ENCODE assay signal across 1 cellular context in genomic region chr4:70901984-70902576, GRCh38.
TF ChIP-seq lines count a peak whose summit lies in the region.

Gene MOB1B, plus strand, starts transcription at chr4:70902369. Its CDS starts 168 bp downstream, at chr4:70902537.

TF ChIP-seq in HepG2, 621 proteins besides CTCF, POLR2A, EP300 and RAD21 (continued from another document and continues in another):
- no peak for TF ChIP-seq SRSF9 (IDR thresholded peaks at IDR 0.05; ENCODE audit: borderline replicate concordance, insufficient read depth, low read depth, low read length, poor library complexity, severe bottlenecking)
- TF ChIP-seq ZNF790 (CRISPR knock-in tag; IDR thresholded peaks at IDR 0.05; ENCODE audit: borderline replicate concordance) = 0 out of 2 replicates have a peak, but pooled peaks have one; percentile 36
- TF ChIP-seq YY1 (IDR thresholded peaks at IDR 0.05; ENCODE audit: insufficient read depth, insufficient replicate concordance, low read depth, low read length) = peak; percentile 63
- no peak for TF ChIP-seq ZNF562 (CRISPR knock-in tag; IDR thresholded peaks at IDR 0.05; ENCODE audit: borderline replicate concordance)
- TF ChIP-seq XBP1 (CRISPR knock-in tag; IDR thresholded peaks at IDR 0.05) = no peak
- no peak; the same call in 1 of the 2 replicates for TF ChIP-seq CENPT (CRISPR knock-in tag; IDR thresholded peaks at IDR 0.05; ENCODE audit: low read depth)
- 0 out of 2 replicates have a peak, but pooled peaks have one; percentile 49 for TF ChIP-seq ZNF784 (CRISPR knock-in tag; IDR thresholded peaks at IDR 0.05; ENCODE audit: borderline replicate concordance)
- TF ChIP-seq ZFP36 (IDR thresholded peaks at IDR 0.05; ENCODE audit: borderline replicate concordance, low read depth, low read length, partially characterized antibody) = no peak
- TF ChIP-seq ZBTB26 (CRISPR knock-in tag; IDR thresholded peaks at IDR 0.05; ENCODE audit: borderline replicate concordance) = no peak; the same call in 1 of the 2 replicates
- TF ChIP-seq NCOA2 (CRISPR knock-in tag; IDR thresholded peaks at IDR 0.05) = no peak; the same call in 1 of the 2 replicates
- TF ChIP-seq RERE (CRISPR knock-in tag; IDR thresholded peaks at IDR 0.05; ENCODE audit: low read depth) = no peak
- TF ChIP-seq ZNF460 (CRISPR knock-in tag; IDR thresholded peaks at IDR 0.05; ENCODE audit: borderline replicate concordance) = peak; percentile 34; the same call in 1 of the 2 replicates
- TF ChIP-seq ZSCAN20 (CRISPR knock-in tag; IDR thresholded peaks at IDR 0.05; ENCODE audit: borderline replicate concordance) = no peak
- TF ChIP-seq TCF7 (IDR thresholded peaks at IDR 0.05; ENCODE audit: low read depth) = no peak
- no peak for TF ChIP-seq THYN1 (CRISPR knock-in tag; IDR thresholded peaks at IDR 0.05; ENCODE audit: borderline replicate concordance, low read depth)
- no peak; the same call in 1 of the 2 replicates for TF ChIP-seq GMEB1 (CRISPR knock-in tag; IDR thresholded peaks at IDR 0.05; ENCODE audit: borderline replicate concordance)
- TF ChIP-seq TCF7L2 (IDR thresholded peaks at IDR 0.05; ENCODE audit: low read depth, low read length) = no peak
- no peak for TF ChIP-seq ZNF382 (CRISPR knock-in tag; IDR thresholded peaks at IDR 0.05; ENCODE audit: borderline replicate concordance)
- no peak; the same call in 1 of the 2 replicates for TF ChIP-seq ZNF567 (CRISPR knock-in tag; IDR thresholded peaks at IDR 0.05; ENCODE audit: borderline replicate concordance)
- TF ChIP-seq DZIP1 (CRISPR knock-in tag; IDR thresholded peaks at IDR 0.05) = no peak
- peak; percentile 46; the same call in 1 of the 2 replicates for TF ChIP-seq ZNF317 (CRISPR knock-in tag; IDR thresholded peaks at IDR 0.05)
- TF ChIP-seq ZNF260 (CRISPR knock-in tag; IDR thresholded peaks at IDR 0.05; ENCODE audit: borderline replicate concordance, low read depth) = no peak
- TF ChIP-seq ZSCAN25 (CRISPR knock-in tag; IDR thresholded peaks at IDR 0.05) = peak; percentile 62; the same call in 1 of the 2 replicates
- no peak for TF ChIP-seq CEBPB (IDR thresholded peaks at IDR 0.05; ENCODE audit: borderline replicate concordance, low read depth, low read length)
- TF ChIP-seq MTF2 (CRISPR knock-in tag; IDR thresholded peaks at IDR 0.05; ENCODE audit: borderline replicate concordance) = no peak
- TF ChIP-seq ZNF530 (CRISPR knock-in tag; IDR thresholded peaks at IDR 0.05; ENCODE audit: low read depth) = no peak
- TF ChIP-seq ZNF792 (CRISPR knock-in tag; IDR thresholded peaks at IDR 0.05) = no peak
- no peak; the same call in 1 of the 2 replicates for TF ChIP-seq ZNF367 (CRISPR knock-in tag; IDR thresholded peaks at IDR 0.05; ENCODE audit: borderline replicate concordance)
- no peak for TF ChIP-seq ZNF280B (CRISPR knock-in tag; IDR thresholded peaks at IDR 0.05; ENCODE audit: borderline replicate concordance)
- TF ChIP-seq ZNF720 (CRISPR knock-in tag; IDR thresholded peaks at IDR 0.05) = no peak
- TF ChIP-seq ZNF547 (CRISPR knock-in tag; IDR thresholded peaks at IDR 0.05) = 0 out of 2 replicates have a peak, but pooled peaks have one; percentile 42
- no peak for TF ChIP-seq CREBL2 (CRISPR knock-in tag; IDR thresholded peaks at IDR 0.05; ENCODE audit: borderline replicate concordance)
- no peak for TF ChIP-seq SKIL (CRISPR knock-in tag; IDR thresholded peaks at IDR 0.05; ENCODE audit: borderline replicate concordance)
- TF ChIP-seq ZNF782 (CRISPR knock-in tag; IDR thresholded peaks at IDR 0.05; ENCODE audit: borderline replicate concordance) = peak; percentile 80; the same call in 1 of the 2 replicates
- no peak; the same call in 1 of the 2 replicates for TF ChIP-seq ZHX1 (CRISPR knock-in tag; IDR thresholded peaks at IDR 0.05; ENCODE audit: low read depth)
- TF ChIP-seq HOXD1 (CRISPR knock-in tag; IDR thresholded peaks at IDR 0.05) = no peak
- TF ChIP-seq GTF3A (CRISPR knock-in tag; conservative IDR thresholded peaks at IDR 0.05) = no peak
- TF ChIP-seq MXD1 (CRISPR knock-in tag; IDR thresholded peaks at IDR 0.05) = no peak
